ENCODE assay signal across 6 cellular contexts in genomic region chr1:16505870-16506269, GRCh38. TPM values are rescaled to one million over a fixed set of nuclear protein-coding genes. Genes with fewer than 3 reads are reported as not detected.
"Had no signal": no experiment of that assay in that cellular context is flagged by ENCODE, and none has a peak within 500 bp of the region (broad histone marks: within the 10 kb centered on the region; RNA-seq: fewer than 3 reads in every experiment).

No MANE protein-coding gene starts in this region.

RNA-seq across cellular contexts. Expression of gene RNU1-1, which starts 8.2 kb away (rescaled TPM):
- polyA plus RNA-seq: pancreas, right cardiac atrium, sigmoid colon, spleen, thymus, urinary bladder had no signal
